ENCODE assay signal across 8 cellular contexts in genomic region chr6:158703840-158704822, GRCh38. TPM values are rescaled to one million over a fixed set of nuclear protein-coding genes. Genes with fewer than 3 reads are reported as not detected.
DNase-seq lines count a peak whose midpoint lies in the region; ATAC-seq and TF ChIP-seq lines count a peak whose summit lies in the region.

No MANE protein-coding gene starts in this region.

- DNase-seq in DMS153 treated with DMSO at 0.1 percent for 48 hours (lab: John Stamatoyannopoulos, UW; ENCODE audit: unreplicated experiment) = peak; percentile 66
- DNase-seq in HuH-7 (ENCODE audit: low spot score) = peak; percentile 93
- peak; percentile 26 for DNase-seq in SHP77 treated with DMSO at 0.1 percent for 48 hours (lab: John Stamatoyannopoulos, UW)
- peak; percentile 67 for DNase-seq in activated gamma-delta T cell treated with anti-CD3 and anti-CD28 coated beads, Interleukin-2, amount 50 U/mL, for 16 hours (ENCODE audit: low read depth)
- peak in 49 of 56 donors; percentile 16 to 82 (median 51) for DNase-seq in nucleus accumbens (lab: John Stamatoyannopoulos, UW)
- DNase-seq in suprapubic skin (ENCODE audit: low spot score in 2 of 2) = peak; percentile 87 to 88

- H3K9me3 ChIP-seq in gastroesophageal sphincter (no peaks in the 10 kb centered on the region), suprapubic skin (no peaks in the 10 kb centered on the region)

- peaks cover 10 to 54% (median 29%) of the 10 kb centered on the region in 3 donors for H3K4me1 ChIP-seq in gastroesophageal sphincter
- peaks cover 40% of the 10 kb centered on the region for H3K4me1 ChIP-seq in suprapubic skin

- peak; percentile 96 to 100 (median 99) for TF ChIP-seq CTCF in gastroesophageal sphincter (IDR thresholded peaks at IDR 0.05)
- peak; percentile 92 to 99 for TF ChIP-seq CTCF in suprapubic skin (IDR thresholded peaks at IDR 0.05)

- no peaks in the 10 kb centered on the region for H3K27me3 ChIP-seq in gastroesophageal sphincter
- no peaks in the 10 kb centered on the region for H3K27me3 ChIP-seq in suprapubic skin

- H3K27ac ChIP-seq in gastroesophageal sphincter (peak overlapping the region in 3 of 4 donors; percentile 64 to 88 (median 70)), suprapubic skin (no peak overlapping the region)

- WGBS in gastroesophageal sphincter (ENCODE audit: low coverage in 1 of 2), 2 donors = 18 to 27% methylated on average over 10 to 12 of the region's 42 CpGs
- WGBS in suprapubic skin = 15% methylated on average over 21 of the region's 42 CpGs

- no peak for TF ChIP-seq POLR2A in gastroesophageal sphincter (IDR thresholded peaks at IDR 0.05)
- TF ChIP-seq POLR2A in suprapubic skin (IDR thresholded peaks at IDR 0.05) = no peak

- H3K4me3 ChIP-seq in gastroesophageal sphincter = peak overlapping the region; percentile 19 to 46
- peak overlapping the region; percentile 34 for H3K4me3 ChIP-seq in suprapubic skin

- H3K36me3 ChIP-seq in gastroesophageal sphincter (no peaks in the 10 kb centered on the region), suprapubic skin (no peaks in the 10 kb centered on the region)

- TF ChIP-seq EP300 in gastroesophageal sphincter (IDR thresholded peaks at IDR 0.05) (no peak), suprapubic skin (IDR thresholded peaks at IDR 0.05) (no peak)

- ATAC-seq in GM21528 (IDR thresholded peaks at IDR 0.05; ENCODE audit: low FRiP score, unreplicated experiment) (peak; percentile 93), gastroesophageal sphincter (peak; percentile 93)

RNA-seq across cellular contexts. Expression of gene SYTL3, which starts 54.3 kb away (rescaled TPM):
- total RNA-seq in gastroesophageal sphincter (1 to 10 TPM; 1.9 to 5.9 (median 4.5) TPM), suprapubic skin (1 to 10 TPM; 2.8 to 5.1 (median 3.4) TPM)

RNA-seq across cellular contexts. Expression of gene DYNLT1, which starts 59.6 kb away (rescaled TPM):
- total RNA-seq in gastroesophageal sphincter (100 to 1,000 TPM in 3 of 4 donors, 10 to 100 TPM in 1; 83.9 to 125 (median 113) TPM), suprapubic skin (10 to 100 TPM; 27.5 to 63.8 (median 49.4) TPM)

Comparison
In these comparisons a context has a peak if more than half of its experiments do, and no peak if none do; other contexts are left out.
1. DNase-seq: peak in every context shown above with its lines; median percentile 93 in HuH-7; 88 in suprapubic skin; 67 in activated gamma-delta T cell treated with anti-CD3 and anti-CD28 coated beads, Interleukin-2, amount 50 U/mL, for 16 hours; 66 in DMS153 treated with DMSO at 0.1 percent for 48 hours; 51 in nucleus accumbens; 26 in SHP77 treated with DMSO at 0.1 percent for 48 hours.